ENCODE assay signal across 1 cellular context in genomic region chr10:119367841-119368549, GRCh38.
TF ChIP-seq lines count a peak whose summit lies in the region.

No MANE protein-coding gene starts in this region.

TF ChIP-seq in endothelial cell of umbilical vein, 7 proteins besides CTCF, POLR2A, EP300 and RAD21:
- TF ChIP-seq FOS (IDR thresholded peaks at IDR 0.05; ENCODE audit: borderline replicate concordance, insufficient read depth, low read length), result no peak
- no peak for TF ChIP-seq MAX (IDR thresholded peaks at IDR 0.05; ENCODE audit: insufficient read depth, insufficient read length)
- no peak for TF ChIP-seq JUN (IDR thresholded peaks at IDR 0.05; ENCODE audit: borderline replicate concordance, insufficient read depth, insufficient read length, low read depth)
- TF ChIP-seq EZH2 (IDR thresholded peaks at IDR 0.05; ENCODE audit: borderline replicate concordance, low read depth, low read length, severe bottlenecking), result no peak
- no peak for TF ChIP-seq MYC (IDR thresholded peaks at IDR 0.05; ENCODE audit: low read depth, low read length)
- TF ChIP-seq POLR2AphosphoS5 (IDR thresholded peaks at IDR 0.05; ENCODE audit: insufficient read depth, low read depth, low read length), result no peak
- TF ChIP-seq GATA2 (IDR thresholded peaks at IDR 0.05; ENCODE audit: insufficient read depth, insufficient read length, low read depth, low read length), result no peak
